In genomic region chr10:103333934-103334520, GRCh38 we compare ENCODE assay signal across 8 cellular contexts. TPM values are rescaled to one million over a fixed set of nuclear protein-coding genes. Genes with fewer than 3 reads are reported as not detected.
A peak's percentile ranks its signal among the peaks of the same experiment; 100 is the strongest.
DNase-seq lines count a peak whose midpoint lies in the region; ATAC-seq and TF ChIP-seq lines count a peak whose summit lies in the region.

No MANE protein-coding gene starts in this region.

- in situ Hi-C loops in GM13977 (cut with MboI; ENCODE audit: low pct_unique_long_range_greater_than_20kb, low sequenced_read_pairs, unreplicated experiment): no loop called here
- in situ Hi-C loops in SK-MEL-5 (cut with HindIII; ENCODE audit: low pct_unique_long_range_greater_than_20kb, low sequenced_read_pairs): no loop called here

- H3K9me3 Mint-ChIP-seq in activated T-cell treated with anti-CD3 and anti-CD28 coated beads, Interleukin-2, amount 50 U/mL, for 4 hours: no peaks in the 10 kb centered on the region

- H3K4me1 Mint-ChIP-seq in activated T-cell treated with anti-CD3 and anti-CD28 coated beads, Interleukin-2, amount 50 U/mL, for 4 hours (ENCODE audit: low read depth): no peaks in the 10 kb centered on the region

- TF ChIP-seq CTCF in GM13977 (IDR thresholded peaks at IDR 0.05; ENCODE audit: extremely low read depth, insufficient read depth, missing control alignments): peak; percentile 58

- ATAC-seq in HG03354 (IDR thresholded peaks at IDR 0.05; ENCODE audit: poor library complexity, severe bottlenecking, unreplicated experiment): no peak
- ATAC-seq in activated T-cell treated with anti-CD3 and anti-CD28 coated beads, Interleukin-2, amount 50 U/mL, for 4 hours: no peak

- H3K4me3 Mint-ChIP-seq in activated T-cell treated with anti-CD3 and anti-CD28 coated beads, Interleukin-2, amount 50 U/mL, for 4 hours: no peak overlapping the region

- DNase-seq in AG08395 (ENCODE audit: low spot score): peak; percentile 37
- DNase-seq in GM13977 (ENCODE audit: low spot score): peak; percentile 42
- DNase-seq in SK-MEL-5 (ENCODE audit: low read depth, low spot score): peak; percentile 41
- DNase-seq in inferior parietal cortex (ENCODE audit: extremely low spot score): peak; percentile 57
- no peak for DNase-seq in stimulated activated CD4-positive, alpha-beta T cell treated with anti-CD3 and anti-CD28 coated beads, Interleukin-12 subunit alpha, Interleukin-12 subunit beta, amount 100 ng/mL, for 4 hours
- no peak for DNase-seq in NCI-H446 (lab: John Stamatoyannopoulos, UW)
- DNase-seq in activated T-cell treated with anti-CD3 and anti-CD28 coated beads, Interleukin-2, amount 50 U/mL, for 4 hours: no peak

- H3K27me3 Mint-ChIP-seq in activated T-cell treated with anti-CD3 and anti-CD28 coated beads, Interleukin-2, amount 50 U/mL, for 4 hours (ENCODE audit: low read depth): no peaks in the 10 kb centered on the region

- H3K36me3 Mint-ChIP-seq in activated T-cell treated with anti-CD3 and anti-CD28 coated beads, Interleukin-2, amount 50 U/mL, for 4 hours (ENCODE audit: insufficient read depth): peaks cover 13% of the 10 kb centered on the region

RNA-seq across cellular contexts. Expression of gene PCGF6, which starts 16.9 kb away (rescaled TPM):
- total RNA-seq in SK-MEL-5 (2014; rRNA removed; shearing (Covaris generic)): 9.1 and 9.3 TPM in 2 replicates
- polyA plus RNA-seq in SK-MEL-5 (2015; cell fraction: cytosol; rRNA removed): 8.4 and 11.1 TPM in 2 replicates
- 6.1 and 9.1 TPM in 2 replicates for polyA plus RNA-seq in SK-MEL-5 (2015; cell fraction: nucleus; rRNA removed)
- 10 to 100 TPM; 15.8 to 18.1 (median 16.9) TPM for total RNA-seq in activated T-cell treated with anti-CD3 and anti-CD28 coated beads, Interleukin-2, amount 50 U/mL, for 4 hours

RNA-seq across cellular contexts. Expression of gene TAF5, which starts 33.7 kb away (rescaled TPM):
- 2.8 and 3.5 TPM in 2 replicates for total RNA-seq in SK-MEL-5 (2014; rRNA removed; shearing (Covaris generic))
- polyA plus RNA-seq in SK-MEL-5 (2015; cell fraction: cytosol; rRNA removed): 2.4 and 2.7 TPM in 2 replicates
- 1.2 and 2.2 TPM in 2 replicates for polyA plus RNA-seq in SK-MEL-5 (2015; cell fraction: nucleus; rRNA removed)
- total RNA-seq in activated T-cell treated with anti-CD3 and anti-CD28 coated beads, Interleukin-2, amount 50 U/mL, for 4 hours: 1 to 10 TPM; 6.9 to 9.6 (median 7.8) TPM

RNA-seq across cellular contexts. Expression of gene INA, which starts 57.1 kb away (rescaled TPM):
- total RNA-seq in SK-MEL-5 (2014; rRNA removed; shearing (Covaris generic)): 0.37 and 0.56 TPM in 2 replicates
- polyA plus RNA-seq in SK-MEL-5 (2015; cell fraction: cytosol; rRNA removed): 0.61 and 0.71 TPM in 2 replicates
- 0.22 TPM in 1 of 2 replicates, not detected in the other for polyA plus RNA-seq in SK-MEL-5 (2015; cell fraction: nucleus; rRNA removed)
- under 1 TPM; 0.27 to 0.38 (median 0.32) TPM for total RNA-seq in activated T-cell treated with anti-CD3 and anti-CD28 coated beads, Interleukin-2, amount 50 U/mL, for 4 hours

Comparison
In these comparisons a context has a peak if more than half of its experiments do, and no peak if none do; other contexts are left out.
1. DNase-seq: peak in AG08395 (single experiment), GM13977 (single experiment), SK-MEL-5 (single experiment) and inferior parietal cortex (single experiment); none in stimulated activated CD4-positive, alpha-beta T cell treated with anti-CD3 and anti-CD28 coated beads, Interleukin-12 subunit alpha, Interleukin-12 subunit beta, amount 100 ng/mL, for 4 hours (single experiment), NCI-H446 (0 of 2) and activated T-cell treated with anti-CD3 and anti-CD28 coated beads, Interleukin-2, amount 50 U/mL, for 4 hours (single experiment).